Comparison of ENCODE assay signal across 23 cellular contexts in the genomic region with DNA sequence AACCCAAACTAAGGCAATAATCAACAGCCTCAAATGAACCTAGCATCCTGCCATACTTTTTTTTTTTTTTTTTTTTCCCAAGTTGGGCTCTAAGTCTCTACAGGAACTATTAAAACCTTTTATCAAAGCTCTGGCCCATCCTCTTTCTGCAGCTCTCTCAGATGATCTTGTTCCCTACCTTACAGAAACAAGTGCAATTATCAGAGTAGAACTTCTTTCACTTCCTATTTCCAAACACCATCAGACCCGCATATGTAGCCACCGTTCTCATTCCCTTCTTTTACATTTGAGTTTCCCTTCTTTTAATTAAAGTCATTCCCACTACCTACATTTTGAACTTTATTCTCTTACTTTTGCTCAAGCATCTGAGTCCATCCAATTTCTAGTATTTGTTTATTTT.
DNase-seq lines count a peak whose midpoint lies in the region; ATAC-seq and TF ChIP-seq lines count a peak whose summit lies in the region.
"Had no signal": no experiment of that assay in that cellular context is flagged by ENCODE, and none has a peak within 500 bp of the region (broad histone marks: within the 10 kb centered on the region; RNA-seq: fewer than 3 reads in every experiment).

No MANE protein-coding gene starts in this region.

- TF ChIP-seq CTCF in OCI-LY3 (IDR thresholded peaks at IDR 0.05; ENCODE audit: low read depth, low read length) (no peak), SK-N-SH (IDR thresholded peaks at IDR 0.05) (no peak), type B pancreatic cell (conservative IDR thresholded peaks at IDR 0.05) (no peak)

- WGBS in SK-N-SH (ENCODE audit: low lambda C conversion rate): 33% methylated on average over 2 of the region's 2 CpGs

- no peaks in the 10 kb centered on the region for H3K27me3 Mint-ChIP-seq in type B pancreatic cell
- H3K27me3 Mint-ChIP-seq: CD8-positive, alpha-beta memory T cell had no signal

- POLR2A ChIA-PET in SK-N-SH (lab: Yijun Ruan, JAX): no interaction called here

- H3K4me3 ChIP-seq in OCI-LY3 (ENCODE audit: low read length) (peak overlapping the region; percentile 52; the same call in 1 of the 2 replicates), SK-N-SH (ENCODE audit: low read depth in 2 of 2, low read length in 1 of 2) (no peak overlapping the region)

- H3K9me3 Mint-ChIP-seq in type B pancreatic cell: no peaks in the 10 kb centered on the region
- H3K9me3 Mint-ChIP-seq: CD8-positive, alpha-beta memory T cell had no signal

- no peak overlapping the region for H3K27ac ChIP-seq in OCI-LY3 (ENCODE audit: low read length)
- H3K27ac ChIP-seq in SK-N-SH (ENCODE audit: low read depth in 2 of 2, low read length in 1 of 2): no peak overlapping the region
- H3K27ac ChIP-seq: C4-2B, RWPE1 had no signal

- peak; percentile 66 for ATAC-seq in HG03342 (IDR thresholded peaks at IDR 0.05; ENCODE audit: unreplicated experiment)
- ATAC-seq: SK-N-SH treated with all-trans-retinoic acid at 6 μM for 48 hours had no signal

- H3K4me3 Mint-ChIP-seq in type B pancreatic cell: no peak overlapping the region
- H3K4me3 Mint-ChIP-seq: CD8-positive, alpha-beta memory T cell had no signal

- H3K9me2 ChIP-seq in SK-N-SH: no peaks in the 10 kb centered on the region

- peak; percentile 17 for DNase-seq in NOMO-1 treated with DMSO at 0.1 percent for 48 hours (lab: John Stamatoyannopoulos, UW; ENCODE audit: unreplicated experiment)
- DNase-seq in NOMO-1 treated with dmso at 0.1 percent for 144 hours (lab: John Stamatoyannopoulos, UW; ENCODE audit: unreplicated experiment): no peak
- DNase-seq in SK-N-SH: no peak
- no peak for DNase-seq in NCI-H226
- no peak for DNase-seq in SKM-1 (lab: John Stamatoyannopoulos, UW; ENCODE audit: unreplicated experiment)
- no peak for DNase-seq in type B pancreatic cell (ENCODE audit: extremely low spot score, unreplicated experiment)
- DNase-seq: 8988T; AML-193; Calu3; CD8-positive, alpha-beta memory T cell; Kasumi-1; NCI-H1105; NCI-H2029 treated with DMSO at 0.1 percent for 48 hours; NCI-H345; NCI-H524; NCI-H774; SIG-M5; T-helper 9 cell had no signal

- TF ChIP-seq RAD21 in SK-N-SH (IDR thresholded peaks at IDR 0.05; ENCODE audit: low read length): no peak

- no peaks in the 10 kb centered on the region for H3K36me3 Mint-ChIP-seq in type B pancreatic cell
- H3K36me3 Mint-ChIP-seq: CD8-positive, alpha-beta memory T cell had no signal

- H3K27me3 ChIP-seq in OCI-LY3 (ENCODE audit: low read depth, low read length) (peaks cover 46% of the 10 kb centered on the region), SK-N-SH (ENCODE audit: insufficient read depth) (no peaks in the 10 kb centered on the region)

- H3K4me1 Mint-ChIP-seq in type B pancreatic cell (ENCODE audit: unreplicated experiment): no peaks in the 10 kb centered on the region
- H3K4me1 Mint-ChIP-seq: CD8-positive, alpha-beta memory T cell had no signal

- H4K20me1 ChIP-seq in OCI-LY3 (ENCODE audit: insufficient read depth, low read length) (no peaks in the 10 kb centered on the region), SK-N-SH (ENCODE audit: insufficient read depth) (no peaks in the 10 kb centered on the region)

- H2AFZ ChIP-seq in OCI-LY3 (ENCODE audit: low read depth, low read length) (no peak overlapping the region), SK-N-SH (ENCODE audit: low read depth) (no peak overlapping the region)

- CTCF ChIA-PET in SK-N-SH (lab: Yijun Ruan, JAX): interaction anchor here (0.7 kb wide), 1 partner anchor 10 kb away, joined by 4 read pairs; no protein-coding TSS in a partner anchor

- H3K4me2 ChIP-seq in OCI-LY3 (ENCODE audit: low read length) (peak overlapping the region; percentile 72), SK-N-SH (no peak overlapping the region)

- H3K4me1 ChIP-seq in OCI-LY3 (ENCODE audit: low read length) (peaks cover 11% of the 10 kb centered on the region), SK-N-SH (ENCODE audit: control insufficient read depth in 1 of 2, insufficient read depth in 2 of 2, low read depth in 1 of 2, low read length in 1 of 2) (peaks cover 0 to 3% of the 10 kb centered on the region in 2 experiments; a peak in 2 of 4 replicates)

- no peak for TF ChIP-seq EP300 in SK-N-SH (IDR thresholded peaks at IDR 0.05; ENCODE audit: borderline replicate concordance in 1 of 2, low read depth in 1 of 2, low read length in 1 of 2)

- H3K9me3 ChIP-seq in OCI-LY3 (ENCODE audit: insufficient read depth, low read length) (no peaks in the 10 kb centered on the region), SK-N-SH (no peaks in the 10 kb centered on the region)

- H3K79me2 ChIP-seq in OCI-LY3 (ENCODE audit: low read length) (no peaks in the 10 kb centered on the region), SK-N-SH (ENCODE audit: insufficient read depth) (no peaks in the 10 kb centered on the region)

- no peak overlapping the region for H3K9ac ChIP-seq in OCI-LY3 (ENCODE audit: low read length)
- no peak overlapping the region for H3K9ac ChIP-seq in SK-N-SH

- no peak overlapping the region for H3K27ac Mint-ChIP-seq in type B pancreatic cell
- H3K27ac Mint-ChIP-seq: CD8-positive, alpha-beta memory T cell had no signal

- H3F3A ChIP-seq in SK-N-SH (replicated peaks; ENCODE audit: insufficient read depth): no peaks in the 10 kb centered on the region

- H3K36me3 ChIP-seq in OCI-LY3 (replicated peaks; ENCODE audit: low read depth, low read length) (no peaks in the 10 kb centered on the region), SK-N-SH (replicated peaks in 1 of 2; ENCODE audit: control insufficient read depth in 1 of 2, insufficient read depth in 2 of 2, low read length in 1 of 2) (no peaks in the 10 kb centered on the region)

TF ChIP-seq in SK-N-SH, 30 proteins besides CTCF, POLR2A, EP300 and RAD21:
- no peak for TF ChIP-seq EZH2phosphoT487 (IDR thresholded peaks at IDR 0.05; ENCODE audit: borderline replicate concordance, low read depth)
- no peak for TF ChIP-seq POLR2AphosphoS5 (IDR thresholded peaks at IDR 0.05; ENCODE audit: low read depth, low read length)
